Comparison of ENCODE assay signal across 1 cellular context in the genomic region with DNA sequence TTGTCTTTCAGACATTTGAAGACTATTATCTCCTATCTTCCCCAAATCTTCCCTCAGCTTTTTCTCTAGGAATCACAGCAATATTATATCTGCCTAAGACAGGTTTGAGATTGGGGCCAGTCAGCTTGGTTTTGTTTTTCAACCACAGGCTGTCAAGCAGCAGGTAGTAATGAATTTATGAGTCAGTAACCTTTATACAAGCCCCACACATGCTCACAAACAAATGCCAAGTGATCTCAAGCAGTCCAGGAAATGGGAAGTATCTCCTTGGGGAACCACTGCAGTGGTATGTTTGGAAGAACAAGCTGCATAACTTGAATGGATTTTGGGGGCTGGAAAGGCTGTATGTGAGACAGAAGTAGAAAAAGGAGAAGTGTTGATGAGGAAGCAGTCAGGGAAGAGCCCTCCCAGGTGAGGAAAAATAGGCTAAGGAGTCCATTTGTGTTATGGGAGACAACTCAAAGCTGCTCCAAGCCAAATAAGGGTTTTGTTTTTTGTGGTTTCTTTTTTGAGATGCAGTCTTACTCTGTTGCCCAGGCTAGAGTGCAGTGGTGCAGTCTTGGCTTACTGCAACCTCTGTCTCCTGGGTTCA.
A peak's percentile ranks its signal among the peaks of the same experiment; 100 is the strongest.
TF ChIP-seq lines count a peak whose summit lies in the region.

No MANE protein-coding gene starts in this region.

TF ChIP-seq in GM12878, 131 proteins besides CTCF, POLR2A, EP300 and RAD21:
- TF ChIP-seq IKZF2 (IDR thresholded peaks at IDR 0.05), result 0 out of 4 replicates have a peak, but pooled peaks of 1 of the 2 experiments have one; percentile 21
- TF ChIP-seq, protein P1, sequence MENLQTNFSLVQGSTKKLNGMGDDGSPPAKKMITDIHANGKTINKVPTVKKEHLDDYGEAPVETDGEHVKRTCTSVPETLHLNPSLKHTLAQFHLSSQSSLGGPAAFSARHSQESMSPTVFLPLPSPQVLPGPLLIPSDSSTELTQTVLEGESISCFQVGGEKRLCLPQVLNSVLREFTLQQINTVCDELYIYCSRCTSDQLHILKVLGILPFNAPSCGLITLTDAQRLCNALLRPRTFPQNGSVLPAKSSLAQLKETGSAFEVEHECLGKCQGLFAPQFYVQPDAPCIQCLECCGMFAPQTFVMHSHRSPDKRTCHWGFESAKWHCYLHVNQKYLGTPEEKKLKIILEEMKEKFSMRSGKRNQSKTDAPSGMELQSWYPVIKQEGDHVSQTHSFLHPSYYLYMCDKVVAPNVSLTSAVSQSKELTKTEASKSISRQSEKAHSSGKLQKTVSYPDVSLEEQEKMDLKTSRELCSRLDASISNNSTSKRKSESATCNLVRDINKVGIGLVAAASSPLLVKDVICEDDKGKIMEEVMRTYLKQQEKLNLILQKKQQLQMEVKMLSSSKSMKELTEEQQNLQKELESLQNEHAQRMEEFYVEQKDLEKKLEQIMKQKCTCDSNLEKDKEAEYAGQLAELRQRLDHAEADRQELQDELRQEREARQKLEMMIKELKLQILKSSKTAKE (IDR thresholded peaks at IDR 0.05; ENCODE audit: low read depth, poor library complexity, severe bottlenecking), result no peak
